21 cellular contexts compared by ENCODE assay signal in genomic region chr12:25236190-25236589, GRCh38. TPM values are rescaled to one million over a fixed set of nuclear protein-coding genes. Genes with fewer than 3 reads are reported as not detected.
DNase-seq lines count a peak whose midpoint lies in the region; TF ChIP-seq lines count a peak whose summit lies in the region.
"Had no signal": no experiment of that assay in that cellular context is flagged by ENCODE, and none has a peak within 500 bp of the region (broad histone marks: within the 10 kb centered on the region; RNA-seq: fewer than 3 reads in every experiment).

No MANE protein-coding gene starts in this region.

- H3K27ac Mint-ChIP-seq in osteocyte (ENCODE audit: unreplicated experiment), result peak overlapping the region; percentile 39
- H3K27ac Mint-ChIP-seq: brain; CD4-positive, alpha-beta T cell; stimulated activated naive CD8-positive, alpha-beta T cell treated with anti-CD3 and anti-CD28 coated beads, Interleukin-15, Interleukin-2, amounts not matched to agents 100 ng/mL and 50 ng/mL, for 24 hours had no signal

- TF ChIP-seq CTCF in esophagus muscularis mucosa (IDR thresholded peaks at IDR 0.05) (no peak), osteocyte (IDR thresholded peaks at IDR 0.05) (no peak)

- H3K9me3 Mint-ChIP-seq in osteocyte (ENCODE audit: unreplicated experiment), result no peaks in the 10 kb centered on the region
- H3K9me3 Mint-ChIP-seq: brain; CD4-positive, alpha-beta T cell; effector memory CD8-positive, alpha-beta T cell; stimulated activated naive CD8-positive, alpha-beta T cell treated with anti-CD3 and anti-CD28 coated beads, Interleukin-15, Interleukin-2, amounts not matched to agents 100 ng/mL and 50 ng/mL, for 24 hours had no signal

- no peaks in the 10 kb centered on the region for H3K27me3 ChIP-seq in MG63
- no peaks in the 10 kb centered on the region for H3K27me3 ChIP-seq in esophagus muscularis mucosa

- peak overlapping the region; percentile 40 to 73 (median 56) for H3K27ac ChIP-seq in esophagus muscularis mucosa (replicated peaks in 1 of 4)
- H3K27ac ChIP-seq: 22Rv1 had no signal

- H3K9me3 ChIP-seq in MG63 (no peaks in the 10 kb centered on the region), esophagus muscularis mucosa (no peaks in the 10 kb centered on the region)

- peaks cover 19% of the 10 kb centered on the region for H3K36me3 ChIP-seq in MG63
- H3K36me3 ChIP-seq in esophagus muscularis mucosa, result peaks cover 0 to 14% (median 0%) of the 10 kb centered on the region in 4 donors

- peaks cover 19% of the 10 kb centered on the region for H3K4me1 Mint-ChIP-seq in osteocyte (ENCODE audit: unreplicated experiment)

- H3K36me3 Mint-ChIP-seq in osteocyte (ENCODE audit: unreplicated experiment), result peaks cover 30% of the 10 kb centered on the region

- no peak overlapping the region for H3K4me3 Mint-ChIP-seq in osteocyte (ENCODE audit: unreplicated experiment)
- H3K4me3 Mint-ChIP-seq: brain; CD4-positive, alpha-beta T cell; effector memory CD8-positive, alpha-beta T cell; stimulated activated naive CD8-positive, alpha-beta T cell treated with anti-CD3 and anti-CD28 coated beads, Interleukin-15, Interleukin-2, amounts not matched to agents 100 ng/mL and 50 ng/mL, for 24 hours had no signal

- 17% methylated on average over 1 of the region's 1 CpG for WGBS in esophagus muscularis mucosa

- no peak for TF ChIP-seq POLR2A in esophagus muscularis mucosa (IDR thresholded peaks at IDR 0.05; ENCODE audit: low read depth)

- TF ChIP-seq EP300 in esophagus muscularis mucosa (IDR thresholded peaks at IDR 0.05), result peak; percentile 24

- no peak overlapping the region for H3K4me3 ChIP-seq in MG63
- H3K4me3 ChIP-seq in esophagus muscularis mucosa, result no peak overlapping the region

- peaks cover 0 to 26% (median 22%) of the 10 kb centered on the region in 4 donors for H3K4me1 ChIP-seq in esophagus muscularis mucosa

- no peaks in the 10 kb centered on the region for H3K27me3 Mint-ChIP-seq in osteocyte (ENCODE audit: unreplicated experiment)
- H3K27me3 Mint-ChIP-seq: brain; CD4-positive, alpha-beta T cell; effector memory CD8-positive, alpha-beta T cell; stimulated activated naive CD8-positive, alpha-beta T cell treated with anti-CD3 and anti-CD28 coated beads, Interleukin-15, Interleukin-2, amounts not matched to agents 100 ng/mL and 50 ng/mL, for 24 hours had no signal

- DNase-seq in NCI-H82 (lab: John Stamatoyannopoulos, UW), result peak; percentile 51
- no peak for DNase-seq in NCI-H82 treated with DMSO at 0.1 percent for 48 hours (lab: John Stamatoyannopoulos, UW; ENCODE audit: unreplicated experiment)
- DNase-seq in MG63, result peak; percentile 19
- no peak for DNase-seq in esophagus muscularis mucosa (ENCODE audit: extremely low spot score)
- no peak for DNase-seq in osteocyte (ENCODE audit: extremely low spot score, unreplicated experiment)
- DNase-seq in UCSD-AML1 (lab: John Stamatoyannopoulos, UW; ENCODE audit: unreplicated experiment), result no peak
- no peak for DNase-seq in posterior vena cava (ENCODE audit: low spot score)
- no peak for DNase-seq in NCI-H774 (lab: John Stamatoyannopoulos, UW)
- DNase-seq: activated CD8-positive, alpha-beta memory T cell treated with anti-CD3 and anti-CD28 coated beads for 24 hours; activated effector memory CD4-positive, alpha-beta T cell treated with anti-CD3 and anti-CD28 coated beads, Interleukin-2, amount 50 U/mL, for 16 hours; CD4-positive, alpha-beta T cell; effector memory CD8-positive, alpha-beta T cell; Karpas-422; midbrain; NCI-H1694 treated with DMSO at 0.1 percent for 48 hours; NCI-H446 treated with DMSO at 0.1 percent for 48 hours; occipital lobe had no signal

- intact Hi-C loops in esophagus muscularis mucosa (cut with DNase I) (loop anchor here (5.0 kb wide), 1 partner anchor 39 kb away; the partner anchor contains the start of genes DNAI7 and ETFRF1), posterior vena cava (cut with DNase I) (no loop called here)

RNA-seq across cellular contexts. Expression of gene KRAS, which starts 14.5 kb away (rescaled TPM):
- total RNA-seq in MG63 (2014; rRNA removed; shearing (Covaris generic); ENCODE audit: low replicate concordance), result 4.1 and 6.1 TPM in 2 replicates
- 10 to 100 TPM; 29.0 to 37.0 (median 34.1) TPM for total RNA-seq in esophagus muscularis mucosa
- total RNA-seq in osteocyte, result 24.3 and 25.1 TPM in 2 replicates
- 10 to 100 TPM; 22.5 to 35.0 TPM for total RNA-seq in posterior vena cava

RNA-seq across cellular contexts. Expression of gene ETFRF1, which starts 41.2 kb away (rescaled TPM):
- 25.6 and 71.4 TPM in 2 replicates for total RNA-seq in MG63 (2014; rRNA removed; shearing (Covaris generic); ENCODE audit: low replicate concordance)
- 10 to 100 TPM; 26.4 to 61.9 (median 40.3) TPM for total RNA-seq in esophagus muscularis mucosa
- 16.3 and 17.9 TPM in 2 replicates for total RNA-seq in osteocyte
- 10 to 100 TPM; 21.2 to 26.5 TPM for total RNA-seq in posterior vena cava

RNA-seq across cellular contexts. Expression of gene DNAI7, which starts 41.2 kb away (rescaled TPM):
- 0.84 TPM in 1 of 2 replicates, not detected in the other for total RNA-seq in MG63 (2014; rRNA removed; shearing (Covaris generic); ENCODE audit: low replicate concordance)
- 1 to 10 TPM in 1 of 4 donors, under 1 TPM in 2, not detected in 1; 0.26 to 1.3 (median 0.40) TPM for total RNA-seq in esophagus muscularis mucosa
- total RNA-seq in osteocyte, result 0.30 TPM in 1 of 2 replicates, not detected in the other
- 1 to 10 TPM in 1 of 2 donors, not detected in 1; 1.1 TPM for total RNA-seq in posterior vena cava
- total RNA-seq: OCI-LY7 had no signal

Comparison
In these comparisons a context has a peak if more than half of its experiments do, and no peak if none do; other contexts are left out.
1. DNase-seq: peak in NCI-H82 (single experiment) and MG63 (single experiment); none in NCI-H82 treated with DMSO at 0.1 percent for 48 hours (single experiment), esophagus muscularis mucosa (single experiment), osteocyte (single experiment), UCSD-AML1 (single experiment), posterior vena cava (single experiment) and NCI-H774 (single experiment).